25 cellular contexts compared by ENCODE assay signal in the genomic region with DNA sequence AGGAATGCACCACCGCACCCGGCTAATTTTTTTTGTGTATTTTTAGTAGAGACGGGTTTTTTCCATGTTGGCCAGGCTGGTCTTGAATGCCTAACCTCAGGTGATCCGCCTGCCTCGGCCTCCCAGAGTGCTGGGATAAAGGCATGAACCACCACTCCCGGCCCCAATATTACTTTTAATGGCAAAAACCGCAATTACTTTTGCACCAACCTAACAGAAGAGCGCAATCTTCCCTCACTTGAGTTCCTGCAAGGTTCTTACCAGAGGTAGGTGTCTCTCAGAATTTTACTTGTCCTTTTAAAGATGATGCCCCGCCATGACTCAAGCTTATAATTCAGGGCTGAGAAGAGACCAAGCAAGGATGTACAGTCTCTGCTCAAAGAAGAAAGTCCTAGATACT.
"Had no signal": no experiment of that assay in that cellular context is flagged by ENCODE, and none has a peak within 500 bp of the region (broad histone marks: within the 10 kb centered on the region; RNA-seq: fewer than 3 reads in every experiment).

No MANE protein-coding gene starts in this region.

- H3K36me3 Mint-ChIP-seq: activated CD8-positive, alpha-beta memory T cell treated with anti-CD3 and anti-CD28 coated beads, Interleukin-2, amount 10 ng/mL, durations not matched to agents 7 days and 5 days; activated naive CD4-positive, alpha-beta T cell treated with anti-CD3 and anti-CD28 coated beads, Interleukin-2, amount 50 U/mL, for 24 hours; brain had no signal

- H3K4me3 ChIP-seq: ascending aorta, MG63, Peyer's patch, SJCRH30 had no signal

- H3K9me3 ChIP-seq: ascending aorta, MG63, Peyer's patch, SJCRH30 had no signal

- H3K4me3 Mint-ChIP-seq: activated B cell treated with CpG ODN at 0.5 μM for 24 hours; activated CD4-positive, alpha-beta T cell treated with anti-CD3 and anti-CD28 coated beads, Interleukin-2, amount 10 ng/mL, durations not matched to agents 24 days and 14 days; activated CD8-positive, alpha-beta memory T cell treated with anti-CD3 and anti-CD28 coated beads, Interleukin-2, amount 10 ng/mL, durations not matched to agents 7 days and 5 days; activated naive CD4-positive, alpha-beta T cell treated with anti-CD3 and anti-CD28 coated beads, Interleukin-2, amount 50 U/mL, for 24 hours; activated T-cell treated with anti-CD3 and anti-CD28 coated beads, Interleukin-2, amount 50 U/mL, for 24 hours; activated T-helper 1 cell treated with anti-CD3 and anti-CD28 coated beads, Interleukin-12 subunit alpha, Interleukin-12 subunit beta, Interleukin-2, Interleukin-4 antibody, amounts not matched to agents 30 ng/mL and 10 ng/mL and 1 ng/mL, durations not matched to agents 14 hours and 24 hours and 36 hours; brain; central memory CD8-positive, alpha-beta T cell had no signal

- H3K4me1 ChIP-seq: ascending aorta, Peyer's patch had no signal

- H3K36me3 ChIP-seq: ascending aorta, MG63, Peyer's patch, SJCRH30 had no signal

- DNase-seq: activated B cell treated with CpG ODN at 0.5 μM for 24 hours; activated CD4-positive, alpha-beta T cell treated with anti-CD3 and anti-CD28 coated beads for 1 hour; activated CD4-positive, alpha-beta T cell treated with anti-CD3 and anti-CD28 coated beads, Interleukin-2, amount 10 ng/mL, durations not matched to agents 24 days and 14 days; activated CD4-positive, alpha-beta T cell treated with anti-CD3 and anti-CD28 coated beads, Interleukin-2, amount 50 U/mL, for 48 hours; activated CD8-positive, alpha-beta memory T cell treated with anti-CD3 and anti-CD28 coated beads, Interleukin-2, amount 10 ng/mL, durations not matched to agents 7 days and 5 days; activated effector memory CD4-positive, alpha-beta T cell treated with Interleukin-2 at 50 U/mL for 16 hours; activated naive CD4-positive, alpha-beta T cell; activated T-cell treated with anti-CD3 and anti-CD28 coated beads, Interleukin-2, amount 50 U/mL, for 24 hours; KG1; MG63; MV-4-11; NCI-H187; NCI-H510A treated with DMSO at 0.1 percent for 48 hours; NK-92 treated with Interleukin-12 subunit alpha and Interleukin-12 subunit beta, amount 100 ng/mL, for 24 hours; Peyer's patch; Right ventricle myocardium superior; SJCRH30; T-helper 2 cell; T1000 had no signal

- H3K27ac ChIP-seq: ascending aorta, Peyer's patch, RWPE1, SJCRH30 had no signal

- H3K27ac Mint-ChIP-seq: activated B cell treated with CpG ODN at 0.5 μM for 24 hours; activated CD4-positive, alpha-beta T cell treated with anti-CD3 and anti-CD28 coated beads, Interleukin-2, amount 10 ng/mL, durations not matched to agents 24 days and 14 days; activated CD8-positive, alpha-beta memory T cell treated with anti-CD3 and anti-CD28 coated beads, Interleukin-2, amount 10 ng/mL, durations not matched to agents 7 days and 5 days; activated naive CD4-positive, alpha-beta T cell treated with anti-CD3 and anti-CD28 coated beads, Interleukin-2, amount 50 U/mL, for 24 hours; activated T-cell treated with anti-CD3 and anti-CD28 coated beads, Interleukin-2, amount 50 U/mL, for 24 hours; activated T-helper 1 cell treated with anti-CD3 and anti-CD28 coated beads, Interleukin-12 subunit alpha, Interleukin-12 subunit beta, Interleukin-2, Interleukin-4 antibody, amounts not matched to agents 30 ng/mL and 10 ng/mL and 1 ng/mL, durations not matched to agents 14 hours and 24 hours and 36 hours; brain had no signal

- H3K9me3 Mint-ChIP-seq: brain had no signal

- H3K27me3 ChIP-seq: ascending aorta, MG63, Peyer's patch, SJCRH30 had no signal

- ATAC-seq: activated CD8-positive, alpha-beta memory T cell treated with anti-CD3 and anti-CD28 coated beads, Interleukin-2, amount 10 ng/mL, durations not matched to agents 7 days and 5 days had no signal

- H3K27me3 Mint-ChIP-seq: activated B cell treated with CpG ODN at 0.5 μM for 24 hours; activated CD4-positive, alpha-beta T cell treated with anti-CD3 and anti-CD28 coated beads, Interleukin-2, amount 10 ng/mL, durations not matched to agents 24 days and 14 days; activated CD8-positive, alpha-beta memory T cell treated with anti-CD3 and anti-CD28 coated beads, Interleukin-2, amount 10 ng/mL, durations not matched to agents 7 days and 5 days; activated naive CD4-positive, alpha-beta T cell treated with anti-CD3 and anti-CD28 coated beads, Interleukin-2, amount 50 U/mL, for 24 hours; activated T-cell treated with anti-CD3 and anti-CD28 coated beads, Interleukin-2, amount 50 U/mL, for 24 hours; brain; central memory CD8-positive, alpha-beta T cell had no signal

- H3K4me1 Mint-ChIP-seq: activated B cell treated with CpG ODN at 0.5 μM for 24 hours; activated CD4-positive, alpha-beta T cell treated with anti-CD3 and anti-CD28 coated beads, Interleukin-2, amount 10 ng/mL, durations not matched to agents 24 days and 14 days; activated CD8-positive, alpha-beta memory T cell treated with anti-CD3 and anti-CD28 coated beads, Interleukin-2, amount 10 ng/mL, durations not matched to agents 7 days and 5 days; activated naive CD4-positive, alpha-beta T cell treated with anti-CD3 and anti-CD28 coated beads, Interleukin-2, amount 50 U/mL, for 24 hours; brain; central memory CD8-positive, alpha-beta T cell had no signal
